15 cellular contexts compared by ENCODE assay signal in the genomic region with DNA sequence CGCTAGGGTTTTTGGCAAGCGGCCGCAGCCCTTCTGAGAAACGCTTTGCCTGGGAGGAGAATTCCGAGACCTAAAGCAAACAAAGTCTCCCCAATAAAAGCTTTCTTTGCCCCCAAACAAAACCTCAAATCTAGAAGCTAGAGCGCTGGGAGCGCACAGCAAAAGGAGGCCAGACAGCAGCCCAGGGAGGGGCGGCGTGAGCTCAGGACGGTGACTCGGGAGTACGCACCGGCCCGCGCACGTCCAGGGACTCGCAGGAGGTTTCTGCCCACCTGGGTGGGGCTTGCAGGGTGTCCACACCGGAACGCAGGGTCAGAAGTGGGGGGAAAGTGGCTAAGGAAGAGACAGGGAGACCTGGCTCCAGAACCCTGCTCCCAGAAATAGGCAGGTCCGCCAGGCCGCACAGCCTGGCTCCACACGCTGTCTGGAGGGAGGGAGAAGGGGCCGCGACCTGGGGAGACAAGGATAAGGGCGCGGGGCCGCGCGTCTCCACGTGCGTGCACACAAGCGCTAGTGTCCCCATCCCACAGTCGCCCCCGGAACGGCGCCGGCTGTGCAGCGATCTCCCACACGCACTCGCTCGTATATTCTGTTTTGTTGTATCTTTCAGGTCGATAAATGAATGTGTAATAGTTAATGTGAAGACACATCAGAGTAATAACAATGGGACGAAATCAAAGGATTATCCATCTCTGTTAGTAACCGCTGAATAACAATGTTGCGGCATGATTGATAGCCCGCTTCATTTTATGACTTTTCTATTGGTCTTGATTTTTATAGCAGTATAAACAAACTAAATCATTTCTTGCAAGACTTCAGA. TPM values are rescaled to one million over a fixed set of nuclear protein-coding genes. Genes with fewer than 3 reads are reported as not detected.
DNase-seq lines count a peak whose midpoint lies in the region; ATAC-seq lines count a peak whose summit lies in the region.
"Had no signal": no experiment of that assay in that cellular context is flagged by ENCODE, and none has a peak within 500 bp of the region (broad histone marks: within the 10 kb centered on the region; RNA-seq: fewer than 3 reads in every experiment).

No MANE protein-coding gene starts in this region.

- H3K4me3 Mint-ChIP-seq in activated T-cell treated with anti-CD3 and anti-CD28 coated beads, Interleukin-2, amount 50 U/mL, for 24 hours: no peak overlapping the region
- H3K4me3 Mint-ChIP-seq in activated T-cell treated with anti-CD3 and anti-CD28 coated beads, Interleukin-2, amount 50 U/mL, for 4 hours: no peak overlapping the region
- H3K4me3 Mint-ChIP-seq in stimulated activated naive CD8-positive, alpha-beta T cell treated with anti-CD3 and anti-CD28 coated beads, Interleukin-15, Interleukin-2, amounts not matched to agents 100 ng/mL and 50 ng/mL, for 24 hours: peak overlapping the region; percentile 42
- no peak overlapping the region for H3K4me3 Mint-ChIP-seq in effector memory CD8-positive, alpha-beta T cell

- H3K4me1 Mint-ChIP-seq in activated T-cell treated with anti-CD3 and anti-CD28 coated beads, Interleukin-2, amount 50 U/mL, for 24 hours (ENCODE audit: low read depth): peaks cover 37% of the 10 kb centered on the region
- peaks cover 22% of the 10 kb centered on the region for H3K4me1 Mint-ChIP-seq in activated T-cell treated with anti-CD3 and anti-CD28 coated beads, Interleukin-2, amount 50 U/mL, for 4 hours (ENCODE audit: low read depth)
- peaks cover 38% of the 10 kb centered on the region for H3K4me1 Mint-ChIP-seq in stimulated activated naive CD8-positive, alpha-beta T cell treated with anti-CD3 and anti-CD28 coated beads, Interleukin-15, Interleukin-2, amounts not matched to agents 100 ng/mL and 50 ng/mL, for 24 hours (ENCODE audit: low read depth)
- H3K4me1 Mint-ChIP-seq in effector memory CD8-positive, alpha-beta T cell (ENCODE audit: low read depth in 2 of 2): peaks cover 18 to 24% of the 10 kb centered on the region in 2 donors

- peaks cover 11% of the 10 kb centered on the region for H3K4me1 ChIP-seq in NT2/D1 (ENCODE audit: insufficient read depth, insufficient read length)
- peaks cover 2% of the 10 kb centered on the region for H3K4me1 ChIP-seq in iPS-15b (ENCODE audit: control insufficient read depth, insufficient read depth, low read length)

- H3K4me3 ChIP-seq in NT2/D1 (ENCODE audit: insufficient read length, low read depth) (no peak overlapping the region), iPS-15b (ENCODE audit: low read depth, low read length) (peak overlapping the region; percentile 32)
- H3K4me3 ChIP-seq: body of pancreas had no signal

- H3K9ac ChIP-seq in NT2/D1 (ENCODE audit: insufficient read length, low read depth) (peak overlapping the region; percentile 21), iPS-15b (ENCODE audit: low read depth, low read length) (no peak overlapping the region)

- no peak for DNase-seq in activated T-cell treated with anti-CD3 and anti-CD28 coated beads, Interleukin-2, amount 50 U/mL, for 24 hours
- no peak for DNase-seq in activated T-cell treated with anti-CD3 and anti-CD28 coated beads, Interleukin-2, amount 50 U/mL, for 4 hours
- no peak for DNase-seq in NT2/D1 (ENCODE audit: low read depth, low spot score)
- no peak for DNase-seq in NCI-H2081 (lab: John Stamatoyannopoulos, UW)
- DNase-seq in effector memory CD8-positive, alpha-beta T cell: no peak
- DNase-seq: AML-193, body of pancreas, foreskin melanocyte, GOT3, NCI-H2107 had no signal

- H3K36me3 Mint-ChIP-seq in activated T-cell treated with anti-CD3 and anti-CD28 coated beads, Interleukin-2, amount 50 U/mL, for 24 hours (ENCODE audit: low read depth): no peaks in the 10 kb centered on the region
- H3K36me3 Mint-ChIP-seq in activated T-cell treated with anti-CD3 and anti-CD28 coated beads, Interleukin-2, amount 50 U/mL, for 4 hours (ENCODE audit: insufficient read depth): no peaks in the 10 kb centered on the region
- peaks cover 15% of the 10 kb centered on the region for H3K36me3 Mint-ChIP-seq in stimulated activated naive CD8-positive, alpha-beta T cell treated with anti-CD3 and anti-CD28 coated beads, Interleukin-15, Interleukin-2, amounts not matched to agents 100 ng/mL and 50 ng/mL, for 24 hours (ENCODE audit: low read depth)
- H3K36me3 Mint-ChIP-seq in effector memory CD8-positive, alpha-beta T cell (ENCODE audit: insufficient read depth): peaks cover 46% of the 10 kb centered on the region

- no peaks in the 10 kb centered on the region for H3K36me3 ChIP-seq in NT2/D1 (ENCODE audit: insufficient read depth, insufficient read length, low read length)
- no peaks in the 10 kb centered on the region for H3K36me3 ChIP-seq in iPS-15b (ENCODE audit: control insufficient read depth, insufficient read depth, low read length)

- H3K9me3 ChIP-seq in NT2/D1 (ENCODE audit: insufficient read depth, low read length) (no peaks in the 10 kb centered on the region), iPS-15b (ENCODE audit: control insufficient read depth, insufficient read depth, low read length) (no peaks in the 10 kb centered on the region)

- peaks cover 3% of the 10 kb centered on the region for H3K9me3 Mint-ChIP-seq in activated T-cell treated with anti-CD3 and anti-CD28 coated beads, Interleukin-2, amount 50 U/mL, for 24 hours
- peaks cover 12% of the 10 kb centered on the region for H3K9me3 Mint-ChIP-seq in activated T-cell treated with anti-CD3 and anti-CD28 coated beads, Interleukin-2, amount 50 U/mL, for 4 hours
- H3K9me3 Mint-ChIP-seq in stimulated activated naive CD8-positive, alpha-beta T cell treated with anti-CD3 and anti-CD28 coated beads, Interleukin-15, Interleukin-2, amounts not matched to agents 100 ng/mL and 50 ng/mL, for 24 hours: peaks cover 11% of the 10 kb centered on the region
- H3K9me3 Mint-ChIP-seq in effector memory CD8-positive, alpha-beta T cell: peaks cover 6 to 10% of the 10 kb centered on the region in 2 donors

- H3K27me3 ChIP-seq in NT2/D1 (ENCODE audit: insufficient read depth, insufficient read length) (peaks cover 98% of the 10 kb centered on the region), iPS-15b (ENCODE audit: control insufficient read depth, insufficient read depth, low read length) (peaks cover 96% of the 10 kb centered on the region)

- peaks cover 91% of the 10 kb centered on the region for H3K27me3 Mint-ChIP-seq in activated T-cell treated with anti-CD3 and anti-CD28 coated beads, Interleukin-2, amount 50 U/mL, for 24 hours
- peaks cover 81% of the 10 kb centered on the region for H3K27me3 Mint-ChIP-seq in activated T-cell treated with anti-CD3 and anti-CD28 coated beads, Interleukin-2, amount 50 U/mL, for 4 hours (ENCODE audit: low read depth)
- peaks cover 88% of the 10 kb centered on the region for H3K27me3 Mint-ChIP-seq in stimulated activated naive CD8-positive, alpha-beta T cell treated with anti-CD3 and anti-CD28 coated beads, Interleukin-15, Interleukin-2, amounts not matched to agents 100 ng/mL and 50 ng/mL, for 24 hours
- H3K27me3 Mint-ChIP-seq in effector memory CD8-positive, alpha-beta T cell: peaks cover 88 to 94% of the 10 kb centered on the region in 2 donors

- no peak for ATAC-seq in activated T-cell treated with anti-CD3 and anti-CD28 coated beads, Interleukin-2, amount 50 U/mL, for 4 hours
- no peak for ATAC-seq in effector memory CD8-positive, alpha-beta T cell (replicated peaks)
- no peak for ATAC-seq in HG03457 (IDR thresholded peaks at IDR 0.05; ENCODE audit: unreplicated experiment)
- ATAC-seq: body of pancreas had no signal

- peak overlapping the region; percentile 34 for H3K27ac Mint-ChIP-seq in activated T-cell treated with anti-CD3 and anti-CD28 coated beads, Interleukin-2, amount 50 U/mL, for 24 hours
- peak overlapping the region; percentile 73 for H3K27ac Mint-ChIP-seq in stimulated activated naive CD8-positive, alpha-beta T cell treated with anti-CD3 and anti-CD28 coated beads, Interleukin-15, Interleukin-2, amounts not matched to agents 100 ng/mL and 50 ng/mL, for 24 hours
- H3K27ac Mint-ChIP-seq in effector memory CD8-positive, alpha-beta T cell: no peak overlapping the region

RNA-seq across cellular contexts. Expression of gene OTP, which starts 2.3 kb away (rescaled TPM):
- total RNA-seq in activated T-cell treated with anti-CD3 and anti-CD28 coated beads, Interleukin-2, amount 50 U/mL, for 4 hours: not detected
- total RNA-seq: body of pancreas, mononuclear cell, pulmonary artery endothelial cell had no signal

Comparison
In these comparisons a context has a peak if more than half of its experiments do, and no peak if none do; other contexts are left out.
1. H3K27ac Mint-ChIP-seq: peak in activated T-cell treated with anti-CD3 and anti-CD28 coated beads, Interleukin-2, amount 50 U/mL, for 24 hours (single experiment) and stimulated activated naive CD8-positive, alpha-beta T cell treated with anti-CD3 and anti-CD28 coated beads, Interleukin-15, Interleukin-2, amounts not matched to agents 100 ng/mL and 50 ng/mL, for 24 hours (single experiment); none in effector memory CD8-positive, alpha-beta T cell (0 of 2).